ENCODE assay signal across 20 cellular contexts in the genomic region with DNA sequence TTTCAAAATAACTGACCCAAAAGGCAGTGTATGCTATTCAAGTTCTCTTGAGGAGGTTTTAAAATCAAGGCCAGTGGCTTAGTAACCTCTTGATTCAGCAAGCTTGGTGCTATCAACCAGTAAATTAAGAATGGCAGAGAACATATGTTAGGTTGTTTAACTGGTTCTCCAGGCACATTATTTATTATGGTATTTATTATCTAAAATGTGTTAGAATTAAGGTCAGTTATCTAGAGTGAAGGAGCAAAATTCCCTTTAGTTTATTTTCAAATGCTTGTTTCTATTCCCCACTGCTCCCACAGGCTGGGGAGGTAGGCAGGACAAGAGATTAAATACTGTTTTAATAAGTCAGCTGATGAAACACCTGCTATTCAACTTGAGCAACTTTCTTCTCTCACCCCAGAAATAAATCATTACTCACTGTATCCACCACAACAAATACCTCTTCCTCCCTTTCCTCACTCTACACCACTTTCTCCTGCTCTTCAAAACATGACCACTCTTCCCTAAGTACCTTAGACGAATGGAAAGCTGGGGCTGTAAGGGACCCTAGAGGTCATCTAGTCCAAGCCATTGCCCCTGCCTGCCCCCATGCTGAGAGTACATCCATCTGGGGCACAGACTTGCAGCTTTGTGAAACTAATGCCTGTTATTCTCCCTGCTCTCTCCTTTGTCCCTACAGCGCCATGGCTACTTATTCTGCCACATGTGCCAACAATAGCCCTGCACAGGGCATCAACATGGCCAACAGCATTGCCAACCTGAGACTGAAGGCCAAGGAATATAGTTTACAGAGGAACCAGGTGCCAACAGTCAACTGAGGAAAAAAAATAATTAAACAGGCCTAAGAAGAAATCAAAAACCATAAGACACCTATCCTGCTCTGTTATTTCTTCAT.
"Had no signal": no experiment of that assay in that cellular context is flagged by ENCODE, and none has a peak within 500 bp of the region (broad histone marks: within the 10 kb centered on the region; RNA-seq: fewer than 3 reads in every experiment).

No MANE protein-coding gene starts in this region.

- H3K27me3 ChIP-seq: ascending aorta, colonic mucosa, stomach, uterus had no signal

- H3K4me1 Mint-ChIP-seq: activated CD4-positive, alpha-beta memory T cell treated with anti-CD3 and anti-CD28 coated beads, Interleukin-2, amount 10 ng/mL, durations not matched to agents 7 days and 5 days; activated CD4-positive, alpha-beta T cell treated with anti-CD3 and anti-CD28 coated beads for 36 hours; activated naive CD8-positive, alpha-beta T cell treated with anti-CD3 and anti-CD28 coated beads, Interleukin-2, amount 10 ng/mL, durations not matched to agents 7 days and 5 days; naive thymus-derived CD8-positive, alpha-beta T cell had no signal

- ATAC-seq: activated CD4-positive, alpha-beta T cell treated with anti-CD3 and anti-CD28 coated beads for 36 hours; activated T-cell treated with anti-CD3 and anti-CD28 coated beads, Interleukin-2, amount 50 U/mL, for 72 hours; naive thymus-derived CD8-positive, alpha-beta T cell had no signal

- FAIRE-seq: endothelial cell of umbilical vein, frontal cortex had no signal

- H3K27me3 Mint-ChIP-seq: activated CD4-positive, alpha-beta memory T cell treated with anti-CD3 and anti-CD28 coated beads, Interleukin-2, amount 10 ng/mL, durations not matched to agents 7 days and 5 days had no signal

- H3K36me3 ChIP-seq: colonic mucosa, sigmoid colon, stomach, uterus had no signal

- DNase-seq: activated CD4-positive, alpha-beta memory T cell treated with anti-CD3 and anti-CD28 coated beads, Interleukin-2, amount 10 ng/mL, durations not matched to agents 7 days and 5 days; activated CD4-positive, alpha-beta T cell treated with anti-CD3 and anti-CD28 coated beads for 36 hours; activated naive CD8-positive, alpha-beta T cell treated with anti-CD3 and anti-CD28 coated beads, Interleukin-2, amount 10 ng/mL, durations not matched to agents 7 days and 5 days; activated T-cell treated with anti-CD3 and anti-CD28 coated beads, Interleukin-2, amount 50 U/mL, for 72 hours; colonic mucosa; effector CD4-positive, alpha-beta T cell; kidney glomerular epithelial cell; naive thymus-derived CD8-positive, alpha-beta T cell; nucleus accumbens; sigmoid colon; stimulated activated CD4-positive, alpha-beta T cell treated with anti-CD3 and anti-CD28 coated beads, Interleukin-4, amount 100 ng/mL, for 24 hours; stomach; T1000; uterus had no signal

- H3K27ac Mint-ChIP-seq: activated CD4-positive, alpha-beta memory T cell treated with anti-CD3 and anti-CD28 coated beads, Interleukin-2, amount 10 ng/mL, durations not matched to agents 7 days and 5 days; activated CD4-positive, alpha-beta T cell treated with anti-CD3 and anti-CD28 coated beads for 36 hours; activated naive CD8-positive, alpha-beta T cell treated with anti-CD3 and anti-CD28 coated beads, Interleukin-2, amount 10 ng/mL, durations not matched to agents 7 days and 5 days; activated T-cell treated with anti-CD3 and anti-CD28 coated beads, Interleukin-2, amount 50 U/mL, for 72 hours; progenitor cell of endocrine pancreas had no signal

- H3K4me1 ChIP-seq: ascending aorta, colonic mucosa, sigmoid colon, stomach, uterus had no signal

- H3K27ac ChIP-seq: colonic mucosa, sigmoid colon, stomach, uterus, VCaP had no signal

- H3K9me3 ChIP-seq: ascending aorta, colonic mucosa, sigmoid colon, stomach, uterus had no signal

- H3K4me3 Mint-ChIP-seq: activated CD4-positive, alpha-beta memory T cell treated with anti-CD3 and anti-CD28 coated beads, Interleukin-2, amount 10 ng/mL, durations not matched to agents 7 days and 5 days; activated CD4-positive, alpha-beta T cell treated with anti-CD3 and anti-CD28 coated beads for 36 hours; activated naive CD8-positive, alpha-beta T cell treated with anti-CD3 and anti-CD28 coated beads, Interleukin-2, amount 10 ng/mL, durations not matched to agents 7 days and 5 days; activated T-cell treated with anti-CD3 and anti-CD28 coated beads, Interleukin-2, amount 50 U/mL, for 72 hours; naive thymus-derived CD8-positive, alpha-beta T cell had no signal

- H3K9me3 Mint-ChIP-seq: activated CD4-positive, alpha-beta memory T cell treated with anti-CD3 and anti-CD28 coated beads, Interleukin-2, amount 10 ng/mL, durations not matched to agents 7 days and 5 days had no signal

- H3K36me3 Mint-ChIP-seq: activated naive CD8-positive, alpha-beta T cell treated with anti-CD3 and anti-CD28 coated beads, Interleukin-2, amount 10 ng/mL, durations not matched to agents 7 days and 5 days had no signal

- H3K4me3 ChIP-seq: ascending aorta, colonic mucosa, lung, sigmoid colon, stomach, uterus had no signal
